ENCODE assay signal across 1 cellular context in genomic region chr2:159177957-159178356, GRCh38.
TF ChIP-seq lines count a peak whose summit lies in the region.

No MANE protein-coding gene starts in this region.

TF ChIP-seq in GM23338, 12 proteins besides CTCF, POLR2A, EP300 and RAD21 (continued from another document):
- TF ChIP-seq ZNF462 (CRISPR knock-in tag; IDR thresholded peaks at IDR 0.05) (no peak), JUNB (IDR thresholded peaks at IDR 0.05; ENCODE audit: unreplicated experiment) (no peak), NANOG (IDR thresholded peaks at IDR 0.05; ENCODE audit: borderline replicate concordance) (no peak), CREB1 (CRISPR knock-in tag; IDR thresholded peaks at IDR 0.05; ENCODE audit: low read depth) (no peak), EZH2 (IDR thresholded peaks at IDR 0.05; ENCODE audit: low read depth, unreplicated experiment) (no peak), ETS1 (IDR thresholded peaks at IDR 0.05) (no peak), STAT1 (IDR thresholded peaks at IDR 0.05; ENCODE audit: unreplicated experiment) (no peak), REST (IDR thresholded peaks at IDR 0.05; ENCODE audit: unreplicated experiment) (no peak), ZNF331 (CRISPR knock-in tag; IDR thresholded peaks at IDR 0.05; ENCODE audit: low read depth) (no peak)
TF ChIP-seq in GM23338: peak in this region for 0.
